13 cellular contexts compared by ENCODE assay signal in genomic region chr10:24811906-24812305, GRCh38.
DNase-seq lines count a peak whose midpoint lies in the region; ATAC-seq, FAIRE-seq and TF ChIP-seq lines count a peak whose summit lies in the region.
"Had no signal": no experiment of that assay in that cellular context is flagged by ENCODE, and none has a peak within 500 bp of the region (broad histone marks: within the 10 kb centered on the region; RNA-seq: fewer than 3 reads in every experiment).

No MANE protein-coding gene starts in this region.

- no peaks in the 10 kb centered on the region for H3K4me1 Mint-ChIP-seq in natural killer cell
- H3K4me1 Mint-ChIP-seq: nephron had no signal

- no peaks in the 10 kb centered on the region for H3K27me3 Mint-ChIP-seq in natural killer cell (ENCODE audit: low read depth in 2 of 2)

- no peak for TF ChIP-seq POLR2A in HCT116 (IDR thresholded peaks at IDR 0.05; ENCODE audit: borderline replicate concordance, extremely low read depth, insufficient read depth, insufficient read length)
- no peak for TF ChIP-seq POLR2A in H54 (IDR thresholded peaks at IDR 0.05; ENCODE audit: low read depth, low read length)

- H3K36me3 Mint-ChIP-seq in natural killer cell = no peaks in the 10 kb centered on the region

- intact Hi-C loops in HCT116 (cut with micrococcal nuclease) (no loop called here), mammary epithelial cell (cut with micrococcal nuclease) (loop anchor here (10.0 kb wide), 1 partner anchor 253 kb away; no protein-coding TSS in a partner anchor), left ventricle myocardium superior (cut with micrococcal nuclease) (no loop called here), natural killer cell (cut with micrococcal nuclease) (no loop called here)

- WGBS in mammary epithelial cell (ENCODE audit: low coverage, missing lambda C conversion rate) = 4% methylated on average over 11 of the region's 11 CpGs

- no peak overlapping the region for H3K4me3 Mint-ChIP-seq in natural killer cell
- H3K4me3 Mint-ChIP-seq: nephron had no signal

- no peak for DNase-seq in HCT116 (ENCODE audit: low read depth, low spot score)
- no peak for DNase-seq in mammary epithelial cell
- peak; percentile 45 for DNase-seq in left ventricle myocardium superior
- no peak for DNase-seq in osteoblast (ENCODE audit: insufficient read length, low spot score, missing footprints)
- DNase-seq in T-helper 9 cell = no peak
- no peak for DNase-seq in H54 (ENCODE audit: insufficient read length, low spot score)
- DNase-seq in natural killer cell = no peak
- DNase-seq in GOT3 (lab: John Stamatoyannopoulos, UW) = no peak
- DNase-seq: NCI-H1417 treated with DMSO at 0.1 percent for 48 hours, OCI-M1 had no signal

- ATAC-seq in HCT116 = no peak
- peak; percentile 73 for ATAC-seq in left ventricle myocardium superior
- ATAC-seq in natural killer cell = no peak

- no TSS peak for BruUV-seq in HCT116 (replicated peaks; lab: Mats Ljungman, UMichigan)
- no TSS peak for BruUV-seq in mammary epithelial cell (replicated peaks; lab: Mats Ljungman, UMichigan)

- no peaks in the 10 kb centered on the region for H3K36me3 ChIP-seq in HCT116 (ENCODE audit: control insufficient read depth in 1 of 2, insufficient read depth in 2 of 2, low read length in 2 of 2)
- no peaks in the 10 kb centered on the region for H3K36me3 ChIP-seq in mammary epithelial cell (ENCODE audit: insufficient read depth, low read length)
- H3K36me3 ChIP-seq in osteoblast (ENCODE audit: insufficient read depth, low read length) = no peaks in the 10 kb centered on the region
- H3K36me3 ChIP-seq: cardiac muscle cell had no signal

- in situ Hi-C loops in mammary epithelial cell (cut with MboI; ENCODE audit: low sequenced_read_pairs in 2 of 2) = no loop called here

- H3K9me3 ChIP-seq in HCT116 (ENCODE audit: control insufficient read depth in 1 of 2, insufficient read depth in 1 of 2, low read depth in 1 of 2, low read length in 2 of 2) (no peaks in the 10 kb centered on the region), mammary epithelial cell (replicated peaks; ENCODE audit: insufficient read depth, low read length) (no peaks in the 10 kb centered on the region), osteoblast (ENCODE audit: low read depth, low read length) (no peaks in the 10 kb centered on the region)

- no peak overlapping the region for H3K27ac Mint-ChIP-seq in natural killer cell

- RAD21 ChIA-PET in HCT116 (lab: Charles Lee; ENCODE audit: low non-redundant PET in 1 of 2, low total read pairs in 2 of 2, uncharacterized antibody in 2 of 2, unreplicated experiment in 2 of 2) = no interaction called here

- POLR2A ChIA-PET in HCT116 (lab: Charles Lee) = no interaction called here

- no peaks in the 10 kb centered on the region for H3K9me3 Mint-ChIP-seq in natural killer cell
- H3K9me3 Mint-ChIP-seq: nephron had no signal

- H3K4me3 ChIP-seq in HCT116 (replicated peaks in 1 of 2; ENCODE audit: low read depth in 1 of 2, low read length in 2 of 2) (no peak overlapping the region), mammary epithelial cell (replicated peaks in 1 of 3; ENCODE audit: insufficient read depth in 1 of 3, low read depth in 2 of 3, low read length in 3 of 3) (no peak overlapping the region), osteoblast (ENCODE audit: insufficient read depth, low read length) (no peak overlapping the region)
- H3K4me3 ChIP-seq: cardiac muscle cell had no signal

- TF ChIP-seq RAD21 in HCT116 (IDR thresholded peaks at IDR 0.05; ENCODE audit: low read depth) = no peak

- H3K27ac ChIP-seq in HCT116 (ENCODE audit: low read depth, low read length) (no peak overlapping the region), mammary epithelial cell (ENCODE audit: insufficient read depth, low read depth, low read length) (no peak overlapping the region), osteoblast (ENCODE audit: low read depth, low read length) (no peak overlapping the region)
- H3K27ac ChIP-seq: cardiac muscle cell, epithelial cell of prostate had no signal

- no peak for TF ChIP-seq CTCF in HCT116 (IDR thresholded peaks at IDR 0.05 in 2 of 3, conservative IDR thresholded peaks at IDR 0.05 in 1 of 3; ENCODE audit: borderline replicate concordance in 1 of 3, insufficient read depth in 1 of 3, low read depth in 2 of 3, low read length in 2 of 3)
- no peak for TF ChIP-seq CTCF in mammary epithelial cell (conservative IDR thresholded peaks at IDR 0.05 in 1 of 2, IDR thresholded peaks at IDR 0.05 in 1 of 2; ENCODE audit: extremely low read depth in 1 of 2, insufficient read depth in 1 of 2, low read depth in 1 of 2, low read length in 2 of 2)
- no peak for TF ChIP-seq CTCF in osteoblast (IDR thresholded peaks at IDR 0.05; ENCODE audit: extremely low read depth, low read depth, low read length)
- no peak for TF ChIP-seq CTCF in natural killer cell (IDR thresholded peaks at IDR 0.05)

- H3K27me3 ChIP-seq in HCT116 (ENCODE audit: insufficient read depth, low read length) (no peaks in the 10 kb centered on the region), mammary epithelial cell (ENCODE audit: insufficient read depth, low read length) (no peaks in the 10 kb centered on the region), osteoblast (ENCODE audit: insufficient read depth, low read length) (peaks cover 2% of the 10 kb centered on the region)
- H3K27me3 ChIP-seq: cardiac muscle cell had no signal

- CTCF ChIA-PET in HCT116 (lab: Charles Lee) = no interaction called here
- CTCF ChIA-PET in mammary epithelial cell (lab: Charles Lee; ENCODE audit: low non-redundant PET) = interaction anchor here (0.5 kb wide), 1 partner anchor 62 kb away, joined by 4 read pairs; no protein-coding TSS in a partner anchor

- H2AFZ ChIP-seq in HCT116 (ENCODE audit: low read depth, low read length, poor library complexity, severe bottlenecking) = peak overlapping the region; percentile 9
- peak overlapping the region; percentile 90 for H2AFZ ChIP-seq in mammary epithelial cell (ENCODE audit: low read depth, low read length)
- H2AFZ ChIP-seq in osteoblast (ENCODE audit: low read length) = peak overlapping the region; percentile 8

- H3K9me2 ChIP-seq in HCT116 (ENCODE audit: insufficient read depth) = no peaks in the 10 kb centered on the region

- dilution Hi-C loops in mammary epithelial cell (cut with HindIII; ENCODE audit: low sequenced_read_pairs) = no loop called here

- FAIRE-seq in H54 (lab: Jason Lieb, UNC) = no peak

- H3K4me1 ChIP-seq in HCT116 (ENCODE audit: control insufficient read depth in 1 of 2, insufficient read depth in 2 of 2, low read length in 2 of 2) (peaks cover 12 to 22% of the 10 kb centered on the region in 2 experiments; a peak in 3 of 4 replicates), mammary epithelial cell (ENCODE audit: insufficient read depth, low read length) (peaks cover 31% of the 10 kb centered on the region), osteoblast (ENCODE audit: insufficient read depth, low read length) (peaks cover 2% of the 10 kb centered on the region)

- no peak overlapping the region for H3K9ac ChIP-seq in HCT116 (ENCODE audit: low read length)
- no peak overlapping the region for H3K9ac ChIP-seq in mammary epithelial cell (ENCODE audit: insufficient read depth, low read length)

- H4K20me1 ChIP-seq in HCT116 (ENCODE audit: insufficient read depth) = no peaks in the 10 kb centered on the region
- H4K20me1 ChIP-seq in mammary epithelial cell (ENCODE audit: insufficient read depth, low read length) = no peaks in the 10 kb centered on the region
- no peaks in the 10 kb centered on the region for H4K20me1 ChIP-seq in osteoblast (ENCODE audit: insufficient read depth, low read length)

- H3K79me2 ChIP-seq in HCT116 (ENCODE audit: insufficient read depth, low read length) (no peaks in the 10 kb centered on the region), mammary epithelial cell (ENCODE audit: insufficient read depth, low read length) (no peaks in the 10 kb centered on the region), osteoblast (ENCODE audit: insufficient read depth, low read length) (no peaks in the 10 kb centered on the region)

- H3K4me2 ChIP-seq in HCT116 (ENCODE audit: low read length) = no peak overlapping the region
- peak overlapping the region; percentile 28 for H3K4me2 ChIP-seq in mammary epithelial cell (ENCODE audit: insufficient read depth, low read depth, low read length)
- no peak overlapping the region for H3K4me2 ChIP-seq in osteoblast (ENCODE audit: insufficient read depth, low read length)

TF ChIP-seq in HCT116, 20 proteins besides CTCF, POLR2A, EP300 and RAD21:
- TF ChIP-seq CBX3 (IDR thresholded peaks at IDR 0.05; ENCODE audit: low read depth) (no peak), TCF7L2 (IDR thresholded peaks at IDR 0.05; ENCODE audit: borderline replicate concordance, extremely low read depth, insufficient read depth, insufficient read length) (no peak), POLR2AphosphoS5 (IDR thresholded peaks at IDR 0.05; ENCODE audit: low read depth, low read length) (no peak), EZH2phosphoT487 (IDR thresholded peaks at IDR 0.05; ENCODE audit: borderline replicate concordance) (no peak), EGR1 (IDR thresholded peaks at IDR 0.05; ENCODE audit: low read depth) (no peak), SP1 (IDR thresholded peaks at IDR 0.05; ENCODE audit: low read depth) (no peak), MAX (IDR thresholded peaks at IDR 0.05) (no peak), FOSL1 (IDR thresholded peaks at IDR 0.05; ENCODE audit: low read depth) (no peak), JUND (IDR thresholded peaks at IDR 0.05) (no peak), ATF3 (IDR thresholded peaks at IDR 0.05) (no peak), ELF1 (IDR thresholded peaks at IDR 0.05; ENCODE audit: borderline replicate concordance, low read depth) (no peak), ZFX (IDR thresholded peaks at IDR 0.05) (no peak), ZNF274 (IDR thresholded peaks at IDR 0.05; ENCODE audit: low read depth, low read length) (no peak), YY1 (IDR thresholded peaks at IDR 0.05; ENCODE audit: extremely low read depth, insufficient replicate concordance, low read depth, low read length) (no peak)

Comparison
In these comparisons a context has a peak if more than half of its experiments do, and no peak if none do; other contexts are left out.
1. H2AFZ ChIP-seq: peak in every context shown above with its lines; median percentile 90 in mammary epithelial cell; 9 in HCT116; 8 in osteoblast.